8 cellular contexts compared by ENCODE assay signal in the genomic region with DNA sequence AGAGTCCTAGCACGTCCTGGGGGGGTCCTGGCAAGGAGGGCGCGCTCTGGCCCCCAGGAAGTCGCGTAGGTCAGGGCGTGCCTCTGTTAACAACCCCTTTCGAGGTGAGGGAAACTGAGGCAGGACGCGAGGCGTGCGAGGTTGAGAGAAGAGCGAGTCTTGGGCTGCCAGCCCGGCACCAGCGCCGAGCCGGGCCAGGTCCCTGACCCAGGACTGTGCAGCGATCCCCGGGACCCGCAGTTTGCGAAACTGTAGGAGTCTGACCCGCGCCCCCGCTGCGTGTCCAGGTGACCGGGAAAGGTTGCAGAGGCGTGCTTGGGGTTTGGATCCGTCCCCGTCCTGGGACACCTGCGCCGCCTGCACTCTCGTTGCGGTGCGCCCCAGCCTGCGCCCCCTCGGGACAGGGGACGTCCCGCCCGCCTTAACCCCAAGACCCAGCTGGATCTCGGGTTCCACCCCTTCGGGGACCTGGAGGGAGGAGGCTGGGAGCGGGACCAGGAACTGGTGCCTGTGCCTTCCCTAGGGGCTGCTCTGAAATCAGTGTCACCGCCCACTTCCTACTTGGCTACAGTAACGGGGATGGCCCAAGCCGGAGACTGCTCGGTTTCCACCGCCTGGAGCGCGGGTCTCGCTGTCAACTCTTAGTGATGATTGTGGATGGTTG. TPM values are rescaled to one million over a fixed set of nuclear protein-coding genes. Genes with fewer than 3 reads are reported as not detected.
A peak's percentile ranks its signal among the peaks of the same experiment; 100 is the strongest.
DNase-seq lines count a peak whose midpoint lies in the region; ATAC-seq, FAIRE-seq and TF ChIP-seq lines count a peak whose summit lies in the region.

No MANE protein-coding gene starts in this region.

- no peaks in the 10 kb centered on the region for H3K36me3 ChIP-seq in KMS-11 (ENCODE audit: insufficient read depth)
- no peaks in the 10 kb centered on the region for H3K36me3 ChIP-seq in bronchial epithelial cell (ENCODE audit: control insufficient read depth, insufficient read depth, low read length)

- H3K4me1 ChIP-seq in KMS-11 (ENCODE audit: low read depth, poor library complexity, severe bottlenecking): peaks cover 7% of the 10 kb centered on the region

- H3K36me3 Mint-ChIP-seq in T-helper 2 cell treated with Interferon-gamma antibody and Interleukin-4, amounts not matched to agents 5 μg/mL and 100 μg/mL, for 36 hours (ENCODE audit: low read depth): no peaks in the 10 kb centered on the region

- peak; percentile 58 for ATAC-seq in GM21423 (IDR thresholded peaks at IDR 0.05; ENCODE audit: unreplicated experiment)

- H3K27me3 Mint-ChIP-seq in T-helper 2 cell treated with Interferon-gamma antibody and Interleukin-4, amounts not matched to agents 5 μg/mL and 100 μg/mL, for 36 hours (ENCODE audit: low read depth): peaks cover 34% of the 10 kb centered on the region

- peak overlapping the region; percentile 72 for H3K27ac Mint-ChIP-seq in T-helper 2 cell treated with Interferon-gamma antibody and Interleukin-4, amounts not matched to agents 5 μg/mL and 100 μg/mL, for 36 hours

- FAIRE-seq in bronchial epithelial cell (lab: Jason Lieb, UNC): no peak

- peak overlapping the region; percentile 88 for H2AFZ ChIP-seq in KMS-11 (ENCODE audit: low read depth)

- peak; percentile 73 for DNase-seq in COR-L47 (lab: John Stamatoyannopoulos, UW)
- peak; percentile 35 for DNase-seq in T-helper 2 cell treated with Interferon-gamma antibody and Interleukin-4, amounts not matched to agents 5 μg/mL and 100 μg/mL, for 36 hours (ENCODE audit: low spot score)
- DNase-seq in bronchial epithelial cell (ENCODE audit: low read depth): peak; percentile 22
- DNase-seq in islet precursor cell: peak; percentile 83
- no peak for DNase-seq in NCI-H2196 treated with DMSO at 0.1 percent for 48 hours (lab: John Stamatoyannopoulos, UW; ENCODE audit: unreplicated experiment)

- H3K27me3 ChIP-seq in KMS-11 (ENCODE audit: insufficient read depth, low read depth): no peaks in the 10 kb centered on the region
- no peaks in the 10 kb centered on the region for H3K27me3 ChIP-seq in bronchial epithelial cell (ENCODE audit: control insufficient read depth, insufficient read depth, low read length)

- TF ChIP-seq CTCF in KMS-11 (conservative IDR thresholded peaks at IDR 0.05; ENCODE audit: low read depth, low read length): no peak
- TF ChIP-seq CTCF in bronchial epithelial cell (IDR thresholded peaks at IDR 0.05; ENCODE audit: insufficient read depth, low read length, severe bottlenecking): no peak

- no peaks in the 10 kb centered on the region for H3K9me3 Mint-ChIP-seq in T-helper 2 cell treated with Interferon-gamma antibody and Interleukin-4, amounts not matched to agents 5 μg/mL and 100 μg/mL, for 36 hours

- H3K4me3 ChIP-seq in KMS-11 (IDR thresholded peaks at IDR 0.05; ENCODE audit: insufficient read depth, low read depth, low read length) (peak overlapping the region; percentile 91), bronchial epithelial cell (ENCODE audit: low read depth, low read length) (peak overlapping the region; percentile 62), skin epidermis (peak overlapping the region; percentile 55 to 93 (median 79))

- peak overlapping the region; percentile 81 for H3K4me3 Mint-ChIP-seq in T-helper 2 cell treated with Interferon-gamma antibody and Interleukin-4, amounts not matched to agents 5 μg/mL and 100 μg/mL, for 36 hours

- no peaks in the 10 kb centered on the region for H4K20me1 ChIP-seq in KMS-11 (ENCODE audit: insufficient read depth)

- H3K9ac ChIP-seq in KMS-11: peak overlapping the region; percentile 58

- no peaks in the 10 kb centered on the region for H3K79me2 ChIP-seq in KMS-11 (ENCODE audit: insufficient read depth, low read depth)

- H3K4me1 Mint-ChIP-seq in T-helper 2 cell treated with Interferon-gamma antibody and Interleukin-4, amounts not matched to agents 5 μg/mL and 100 μg/mL, for 36 hours (ENCODE audit: low read depth): peaks cover 17% of the 10 kb centered on the region

- H3K27ac ChIP-seq in KMS-11 (no peak overlapping the region), skin epidermis (peak overlapping the region; percentile 28 to 93 (median 86))

- H3K4me2 ChIP-seq in KMS-11: peak overlapping the region; percentile 89

RNA-seq across cellular contexts. Expression of gene DISC1, which starts 0.5 kb away (rescaled TPM):
- total RNA-seq in bronchial epithelial cell: 0.64 and 0.79 TPM in 2 replicates
